22 cellular contexts compared by ENCODE assay signal in genomic region chr14:75250800-75251199, GRCh38. TPM values are rescaled to one million over a fixed set of nuclear protein-coding genes. Genes with fewer than 3 reads are reported as not detected.
DNase-seq lines count a peak whose midpoint lies in the region; ATAC-seq, FAIRE-seq and TF ChIP-seq lines count a peak whose summit lies in the region.
"Had no signal": no experiment of that assay in that cellular context is flagged by ENCODE, and none has a peak within 500 bp of the region (broad histone marks: within the 10 kb centered on the region; RNA-seq: fewer than 3 reads in every experiment).

No MANE protein-coding gene starts in this region.

- ATAC-seq in K562: no peak
- ATAC-seq in CD8-positive, alpha-beta T cell: no peak
- ATAC-seq: Panc1, SK-N-SH treated with all-trans-retinoic acid at 6 μM for 48 hours had no signal

- no peak for TF ChIP-seq RAD21 in K562 (CRISPR knock-in tag; conservative IDR thresholded peaks at IDR 0.05 in 1 of 2, IDR thresholded peaks at IDR 0.05 in 1 of 2)

- in situ Hi-C loops in K562 (cut with MboI): no loop called here

- H3K14ac ChIP-seq in trophoblast cell (ENCODE audit: low read length): no peak overlapping the region

- DNase-seq in activated naive CD4-positive, alpha-beta T cell treated with anti-CD3 and anti-CD28 coated beads for 36 hours: no peak
- DNase-seq in K562 (ENCODE audit: extremely low read depth in 1 of 4, low spot score in 3 of 4) (no peak), trophoblast cell (no peak), Calu3 (no peak)
- no peak for DNase-seq in activated T-cell treated with anti-CD3 and anti-CD28 coated beads, Interleukin-2, amount 50 U/mL, for 1 hour
- DNase-seq in CD8-positive, alpha-beta T cell: no peak
- DNase-seq: 8988T, Caco-2, EL, H9, KG1, MG63, NCI-H1105, NCI-H1694, NCI-H510A treated with DMSO at 0.1 percent for 48 hours, NCI-H82, Right ventricle myocardium superior had no signal

- no peak overlapping the region for H3K18ac ChIP-seq in trophoblast cell (ENCODE audit: low read length)

- CTCF ChIA-PET in activated naive CD4-positive, alpha-beta T cell treated with anti-CD3 and anti-CD28 coated beads for 36 hours (lab: Charles Lee): interaction anchor here (0.7 to 1.1 kb wide), 3 partner anchors 20 to 89 kb away, joined by 3 to 4 read pairs (median 3); no protein-coding TSS in a partner anchor
- CTCF ChIA-PET in K562 (lab: Yijun Ruan, JAX; ENCODE audit: low intra/inter-chr PET ratio) (no interaction called here), Calu3 (lab: Charles Lee) (interaction anchor here (0.6 to 1.4 kb wide), 2 partner anchors 12 to 1156 kb away, joined by 3 to 5 read pairs; no protein-coding TSS in a partner anchor)
- CTCF ChIA-PET in CD8-positive, alpha-beta T cell (lab: Charles Lee): interaction anchor here (0.6 to 1.3 kb wide), 4 partner anchors 18 to 642 kb away, joined by 3 read pairs; no protein-coding TSS in a partner anchor

- H3K4me1 Mint-ChIP-seq in activated naive CD4-positive, alpha-beta T cell treated with anti-CD3 and anti-CD28 coated beads, Interleukin-2, amount 50 U/mL, for 24 hours: peaks cover 73% of the 10 kb centered on the region
- peaks cover 54% of the 10 kb centered on the region for H3K4me1 Mint-ChIP-seq in activated naive CD4-positive, alpha-beta T cell treated with anti-CD3 and anti-CD28 coated beads for 36 hours (ENCODE audit: low read depth)
- peaks cover 62% of the 10 kb centered on the region for H3K4me1 Mint-ChIP-seq in CD8-positive, alpha-beta T cell (ENCODE audit: low read depth)
- H3K4me1 Mint-ChIP-seq in Calu3 (ENCODE audit: low read depth, unreplicated experiment): peaks cover 32% of the 10 kb centered on the region

- peaks cover 28% of the 10 kb centered on the region for H3F3A ChIP-seq in Loucy (ENCODE audit: low read depth)

- H3K23ac ChIP-seq in trophoblast cell (ENCODE audit: low read length): no peak overlapping the region

- no peak for TF ChIP-seq EP300 in K562 (IDR thresholded peaks at IDR 0.05; ENCODE audit: low read length)

- peaks cover 3% of the 10 kb centered on the region for H3K79me1 ChIP-seq in trophoblast cell (ENCODE audit: low read length)

- H3K27me3 ChIP-seq in Loucy (ENCODE audit: insufficient read depth, low read length, poor library complexity, severe bottlenecking): no peaks in the 10 kb centered on the region
- no peaks in the 10 kb centered on the region for H3K27me3 ChIP-seq in K562 (ENCODE audit: control insufficient read depth in 2 of 2, insufficient read depth in 2 of 2, low read length in 2 of 2)
- no peaks in the 10 kb centered on the region for H3K27me3 ChIP-seq in trophoblast cell (ENCODE audit: insufficient read depth, low read length)
- H3K27me3 ChIP-seq in CD8-positive, alpha-beta T cell (ENCODE audit: insufficient read depth, low read length): no peaks in the 10 kb centered on the region
- H3K27me3 ChIP-seq: BLaER1, MG63 had no signal

- no peak overlapping the region for H2BK12ac ChIP-seq in trophoblast cell (ENCODE audit: low read length)

- H3K27ac ChIP-seq in K562 (ENCODE audit: extremely low read depth, low read depth, low read length) (no peak overlapping the region), trophoblast cell (ENCODE audit: low read depth, low read length) (no peak overlapping the region)
- no peak overlapping the region for H3K27ac ChIP-seq in CD8-positive, alpha-beta T cell (ENCODE audit: low read depth, low read length)

- H3K9me2 ChIP-seq in Loucy (replicated peaks; ENCODE audit: low read depth, low read length): no peaks in the 10 kb centered on the region

- H3K4me1 ChIP-seq in Loucy (ENCODE audit: insufficient read depth, low read length, poor library complexity, severe bottlenecking) (peaks cover 62% of the 10 kb centered on the region), K562 (replicated peaks in 1 of 2; ENCODE audit: control insufficient read depth in 2 of 2, insufficient read depth in 2 of 2, low read length in 2 of 2) (peaks cover 0 to 25% of the 10 kb centered on the region in 2 experiments; a peak in 3 of 5 replicates), trophoblast cell (ENCODE audit: control insufficient read depth in 1 of 2, insufficient read depth in 2 of 2, low read length in 2 of 2) (peaks cover 9 to 10% of the 10 kb centered on the region in 2 experiments)
- H3K4me1 ChIP-seq in CD8-positive, alpha-beta T cell (ENCODE audit: insufficient read depth, low read length): peaks cover 62% of the 10 kb centered on the region

- no peak for TF ChIP-seq POLR2A in K562 (conservative IDR thresholded peaks at IDR 0.05)

- no peak overlapping the region for H4K8ac ChIP-seq in trophoblast cell (ENCODE audit: low read depth, low read length)

- H2BK120ac ChIP-seq in trophoblast cell (ENCODE audit: insufficient read depth, low read length, poor library complexity): no peak overlapping the region

- H3K79me2 ChIP-seq in Loucy (ENCODE audit: insufficient read depth, low read length): no peaks in the 10 kb centered on the region
- H3K79me2 ChIP-seq in K562 (ENCODE audit: control insufficient read depth, insufficient read depth, low read length): no peaks in the 10 kb centered on the region
- H3K79me2 ChIP-seq in trophoblast cell (ENCODE audit: control insufficient read depth, insufficient read depth, low read length, poor library complexity): no peaks in the 10 kb centered on the region

- no peak overlapping the region for H2BK5ac ChIP-seq in trophoblast cell (ENCODE audit: low read depth, low read length, poor library complexity)

- H2AK5ac ChIP-seq in trophoblast cell (ENCODE audit: low read length): no peak overlapping the region

- TF ChIP-seq CTCF in Loucy (conservative IDR thresholded peaks at IDR 0.05; ENCODE audit: low read length) (no peak), K562 (IDR thresholded peaks at IDR 0.05 in 2 of 3, conservative IDR thresholded peaks at IDR 0.05 in 1 of 3; ENCODE audit: insufficient read depth in 2 of 3, low read depth in 1 of 3, low read length in 3 of 3) (no peak), Calu3 (IDR thresholded peaks at IDR 0.05; ENCODE audit: unreplicated experiment) (no peak)
- no peak for TF ChIP-seq CTCF in CD8-positive, alpha-beta T cell (IDR thresholded peaks at IDR 0.05)

- peak overlapping the region; percentile 82 for H3K4me2 ChIP-seq in Loucy (ENCODE audit: low read depth, low read length, poor library complexity, severe bottlenecking)
- H3K4me2 ChIP-seq in K562 (ENCODE audit: insufficient read depth, low read length): no peak overlapping the region
- H3K4me2 ChIP-seq in trophoblast cell (ENCODE audit: low read length): no peak overlapping the region

- POLR2A ChIA-PET in K562 (lab: Yijun Ruan, JAX): interaction anchor here (0.6 kb wide), 1 partner anchor 33 kb away, joined by 3 read pairs; no protein-coding TSS in a partner anchor
- POLR2A ChIA-PET in CD8-positive, alpha-beta T cell (lab: Charles Lee): interaction anchor here (0.6 to 1.6 kb wide), 2 partner anchors 8 to 111 kb away, joined by 8 to 9 read pairs; no protein-coding TSS in a partner anchor

- WGBS in K562 (ENCODE audit: insufficient coverage, low coverage, missing lambda C conversion rate): 43% methylated on average over 4 of the region's 4 CpGs
- no CpG with 5 or more reads among the region's 4 CpGs for WGBS in trophoblast cell (ENCODE audit: extremely low coverage, insufficient coverage, insufficient read length)

- H3K4me3 ChIP-seq in Loucy (ENCODE audit: low read length, poor library complexity, severe bottlenecking): no peak overlapping the region
- H3K4me3 ChIP-seq in K562: no peak overlapping the region
- H3K4me3 ChIP-seq in trophoblast cell (ENCODE audit: low read depth, low read length): no peak overlapping the region
- no peak overlapping the region for H3K4me3 ChIP-seq in CD8-positive, alpha-beta T cell (ENCODE audit: low read depth, low read length)
- H3K4me3 ChIP-seq: BLaER1, MG63 had no signal

- H2AFZ ChIP-seq in Loucy (ENCODE audit: low read length) (no peak overlapping the region), K562 (ENCODE audit: low read depth, low read length) (no peak overlapping the region), trophoblast cell (ENCODE audit: insufficient read depth, low read length, poor library complexity) (no peak overlapping the region)

- no peaks in the 10 kb centered on the region for H3K9me1 ChIP-seq in K562 (ENCODE audit: control insufficient read depth, insufficient read depth, low read length)

- no peaks in the 10 kb centered on the region for H3K9me3 Mint-ChIP-seq in activated naive CD4-positive, alpha-beta T cell treated with anti-CD3 and anti-CD28 coated beads, Interleukin-2, amount 50 U/mL, for 24 hours
- H3K9me3 Mint-ChIP-seq in activated naive CD4-positive, alpha-beta T cell treated with anti-CD3 and anti-CD28 coated beads for 36 hours: no peaks in the 10 kb centered on the region
- H3K9me3 Mint-ChIP-seq in CD8-positive, alpha-beta T cell: no peaks in the 10 kb centered on the region
- H3K9me3 Mint-ChIP-seq in Calu3 (ENCODE audit: low read depth, unreplicated experiment): no peaks in the 10 kb centered on the region
- H3K9me3 Mint-ChIP-seq: H9 had no signal

- H3K4ac ChIP-seq in trophoblast cell (ENCODE audit: low read depth, low read length): no peak overlapping the region

- no peak overlapping the region for H3K9ac ChIP-seq in Loucy (ENCODE audit: low read depth, low read length, poor library complexity, severe bottlenecking)
- H3K9ac ChIP-seq in K562 (ENCODE audit: insufficient read depth in 1 of 2, low read depth in 2 of 2, low read length in 2 of 2): no peak overlapping the region
- no peak overlapping the region for H3K9ac ChIP-seq in trophoblast cell (ENCODE audit: low read length)
- H3K9ac ChIP-seq: BLaER1 had no signal

- no peaks in the 10 kb centered on the region for H3K27me3 Mint-ChIP-seq in activated naive CD4-positive, alpha-beta T cell treated with anti-CD3 and anti-CD28 coated beads, Interleukin-2, amount 50 U/mL, for 24 hours
- no peaks in the 10 kb centered on the region for H3K27me3 Mint-ChIP-seq in activated naive CD4-positive, alpha-beta T cell treated with anti-CD3 and anti-CD28 coated beads for 36 hours (ENCODE audit: low read depth)
- H3K27me3 Mint-ChIP-seq in CD8-positive, alpha-beta T cell (ENCODE audit: low read depth): no peaks in the 10 kb centered on the region
- no peaks in the 10 kb centered on the region for H3K27me3 Mint-ChIP-seq in Calu3 (ENCODE audit: unreplicated experiment)

- H4K20me1 ChIP-seq in Loucy (ENCODE audit: insufficient read depth, low read length, poor library complexity, severe bottlenecking) (no peaks in the 10 kb centered on the region), K562 (replicated peaks; ENCODE audit: control insufficient read depth, insufficient read depth, low read length) (no peaks in the 10 kb centered on the region)
- H4K20me1 ChIP-seq: BLaER1 had no signal

- no peak overlapping the region for H3K4me3 Mint-ChIP-seq in activated naive CD4-positive, alpha-beta T cell treated with anti-CD3 and anti-CD28 coated beads, Interleukin-2, amount 50 U/mL, for 24 hours
- no peak overlapping the region for H3K4me3 Mint-ChIP-seq in activated naive CD4-positive, alpha-beta T cell treated with anti-CD3 and anti-CD28 coated beads for 36 hours
- H3K4me3 Mint-ChIP-seq in CD8-positive, alpha-beta T cell: no peak overlapping the region
- H3K4me3 Mint-ChIP-seq in Calu3 (ENCODE audit: low read depth, unreplicated experiment): no peak overlapping the region
- H3K4me3 Mint-ChIP-seq: H9 had no signal

- H3K36me3 ChIP-seq in Loucy (ENCODE audit: insufficient read depth, low read length): no peaks in the 10 kb centered on the region
- no peaks in the 10 kb centered on the region for H3K36me3 ChIP-seq in K562 (ENCODE audit: control insufficient read depth, insufficient read depth, low read length)
- H3K36me3 ChIP-seq in trophoblast cell (ENCODE audit: control insufficient read depth in 1 of 2, insufficient read depth in 2 of 2, low read length in 2 of 2): no peaks in the 10 kb centered on the region
- no peaks in the 10 kb centered on the region for H3K36me3 ChIP-seq in CD8-positive, alpha-beta T cell (ENCODE audit: insufficient read depth, low read length)
- H3K36me3 ChIP-seq: BLaER1, MG63 had no signal

- no TSS peak for BruUV-seq in K562 (replicated peaks; lab: Mats Ljungman, UMichigan)
- BruUV-seq in Calu3 (replicated peaks; lab: Mats Ljungman, UMichigan): no TSS peak

- H3K27ac Mint-ChIP-seq in activated naive CD4-positive, alpha-beta T cell treated with anti-CD3 and anti-CD28 coated beads, Interleukin-2, amount 50 U/mL, for 24 hours: peak overlapping the region; percentile 23
- H3K27ac Mint-ChIP-seq in activated naive CD4-positive, alpha-beta T cell treated with anti-CD3 and anti-CD28 coated beads for 36 hours: no peak overlapping the region
- H3K27ac Mint-ChIP-seq in CD8-positive, alpha-beta T cell: no peak overlapping the region
- no peak overlapping the region for H3K27ac Mint-ChIP-seq in Calu3 (ENCODE audit: unreplicated experiment)

- H4K12ac ChIP-seq in trophoblast cell (ENCODE audit: low read depth, low read length): no peak overlapping the region

- intact Hi-C loops in activated naive CD4-positive, alpha-beta T cell treated with anti-CD3 and anti-CD28 coated beads for 36 hours (cut with micrococcal nuclease): no loop called here
- intact Hi-C loops in K562 (cut with micrococcal nuclease) (no loop called here), Calu3 (cut with micrococcal nuclease; ENCODE audit: unreplicated experiment) (no loop called here)
- intact Hi-C loops in CD8-positive, alpha-beta T cell (cut with DNase I, micrococcal nuclease): no loop called here

- H4K91ac ChIP-seq in trophoblast cell (ENCODE audit: low read depth, low read length): peak overlapping the region; percentile 61

- no peaks in the 10 kb centered on the region for H3K36me3 Mint-ChIP-seq in activated naive CD4-positive, alpha-beta T cell treated with anti-CD3 and anti-CD28 coated beads, Interleukin-2, amount 50 U/mL, for 24 hours
- no peaks in the 10 kb centered on the region for H3K36me3 Mint-ChIP-seq in activated naive CD4-positive, alpha-beta T cell treated with anti-CD3 and anti-CD28 coated beads for 36 hours (ENCODE audit: low read depth)
- no peaks in the 10 kb centered on the region for H3K36me3 Mint-ChIP-seq in CD8-positive, alpha-beta T cell
- peaks cover 9% of the 10 kb centered on the region for H3K36me3 Mint-ChIP-seq in Calu3 (ENCODE audit: insufficient read depth, unreplicated experiment)

- H3K9me3 ChIP-seq in Loucy (ENCODE audit: insufficient read depth, low read depth, low read length) (no peaks in the 10 kb centered on the region), K562 (replicated peaks; ENCODE audit: control insufficient read depth, insufficient read depth, low read depth, low read length) (no peaks in the 10 kb centered on the region), trophoblast cell (ENCODE audit: insufficient read depth, low read depth, low read length) (no peaks in the 10 kb centered on the region)
- H3K9me3 ChIP-seq in CD8-positive, alpha-beta T cell (ENCODE audit: low read length): no peaks in the 10 kb centered on the region
- H3K9me3 ChIP-seq: BLaER1, Caco-2, MG63 had no signal

- FAIRE-seq in K562 (lab: Jason Lieb, UNC): no peak

RNA-seq across cellular contexts. Expression of gene FOS, which starts 27.8 kb away (rescaled TPM):
- 10 to 100 TPM; 34.5 to 35.7 TPM for total RNA-seq in activated naive CD4-positive, alpha-beta T cell treated with anti-CD3 and anti-CD28 coated beads for 36 hours
- 20.9 and 54.0 TPM in 2 replicates for total RNA-seq in K562 (2011; cell fraction: chromatin; rRNA removed; ENCODE audit: low replicate concordance)
- total RNA-seq in K562 (2011; cell fraction: nucleolus; rRNA removed): 42.1 and 51.5 TPM in 2 replicates
- total RNA-seq in K562 (2011; cell fraction: nucleoplasm; rRNA removed): 28.7 and 32.3 TPM in 2 replicates
- total RNA-seq in K562 (2014; rRNA removed) (12.1 and 19.4 TPM in 2 replicates), K562 (2014; rRNA removed; fragmentation: Illumina TruSeq; extraction: Trizol) (4.2 and 8.9 TPM in 2 replicates), K562 (2015; rRNA removed; fragmentation: Illumina TruSeq; extraction: Trizol) (0.54 and 1.1 TPM in 2 replicates), K562 (2021) (13.8 and 17.4 TPM in 2 replicates), Calu3 (2022) (149 and 183 TPM in 2 replicates)
- polyA plus RNA-seq in K562 (2011; rRNA removed) (3.6 and 5.7 TPM in 2 replicates), K562 (2014; fragmentation: Illumina TruSeq; extraction: Trizol) (8.2 and 12.8 TPM in 2 replicates), K562 (2014; fragmentation: Nextera tagmentation; extraction: Ambion mirVana) (1 to 10 TPM in 1 of 2 experiments, under 1 TPM in 1; 0.56 to 2.1 TPM), K562 (2014; rRNA removed) (11.6 and 14.8 TPM in 2 replicates)
- polyA plus RNA-seq in K562 (2011; cell fraction: cytosol; rRNA removed): 3.7 and 20.6 TPM in 2 replicates
- 13.7 and 48.9 TPM in 2 replicates for polyA plus RNA-seq in K562 (2011; cell fraction: nucleus; rRNA removed)
- polyA plus RNA-seq in K562 (2012): 8.3 and 9.7 TPM in 2 replicates
- polyA minus RNA-seq in K562 (2011; rRNA and poly(A)+ RNA removed): 3.8 and 7.1 TPM in 2 replicates
- 7.6 and 8.7 TPM in 2 replicates for polyA minus RNA-seq in K562 (2011; cell fraction: cytosol; rRNA and poly(A)+ RNA removed)
- polyA minus RNA-seq in K562 (2011; cell fraction: nucleus; rRNA and poly(A)+ RNA removed): 24.0 and 43.5 TPM in 2 replicates
- 26.6 and 30.7 TPM in 2 replicates for polyA plus RNA-seq in trophoblast cell (2013)
- total RNA-seq in CD8-positive, alpha-beta T cell: 1,000 to 10,000 TPM; 1,826 to 1,941 TPM
